18 cellular contexts compared by ENCODE assay signal in genomic region chr11:45289369-45289768, GRCh38. TPM values are rescaled to one million over a fixed set of nuclear protein-coding genes. Genes with fewer than 3 reads are reported as not detected.
DNase-seq lines count a peak whose midpoint lies in the region; ATAC-seq and TF ChIP-seq lines count a peak whose summit lies in the region.
"Had no signal": no experiment of that assay in that cellular context is flagged by ENCODE, and none has a peak within 500 bp of the region (broad histone marks: within the 10 kb centered on the region; RNA-seq: fewer than 3 reads in every experiment).

No MANE protein-coding gene starts in this region.

- POLR2A ChIA-PET in CD4-positive, alpha-beta T cell (lab: Charles Lee), result no interaction called here

- in situ Hi-C loops in ACHN (cut with HindIII; ENCODE audit: low pct_ligation_motif_present, low pct_unique_long_range_greater_than_20kb, low sequenced_read_pairs), result no loop called here

- CTCF ChIA-PET in CD4-positive, alpha-beta T cell (lab: Charles Lee), result interaction anchor here (1.1 kb wide), 1 partner anchor 179 kb away, joined by 3 read pairs; no protein-coding TSS in a partner anchor

- peak; percentile 50 for DNase-seq in ACHN
- DNase-seq in HCEC 1CT, result peak; percentile 52
- peak; percentile 61 for DNase-seq in amniotic epithelial cell (ENCODE audit: low read depth)
- DNase-seq in glomerular visceral epithelial cell (ENCODE audit: extremely low spot score), result peak; percentile 56
- no peak for DNase-seq in activated CD4-positive, CD25-positive, alpha-beta regulatory T cell treated with anti-CD3 and anti-CD28 coated beads, Interleukin-2, amount 50 U/mL, for 72 hours
- no peak for DNase-seq in CD4-positive, alpha-beta T cell
- DNase-seq in chondrocyte (ENCODE audit: low spot score), result no peak
- DNase-seq in amygdala (lab: John Stamatoyannopoulos, UW), result no peak
- DNase-seq: DND-41, H7, midbrain, NCI-H1105, PC-9, transverse colon had no signal

- H3K4me1 Mint-ChIP-seq in CD4-positive, alpha-beta T cell (ENCODE audit: low read depth), result no peaks in the 10 kb centered on the region
- H3K4me1 Mint-ChIP-seq in chondrocyte (ENCODE audit: low read depth), result peaks cover 13% of the 10 kb centered on the region

- H3K9me3 Mint-ChIP-seq in CD4-positive, alpha-beta T cell, result no peaks in the 10 kb centered on the region
- peaks cover 7% of the 10 kb centered on the region for H3K9me3 Mint-ChIP-seq in chondrocyte (ENCODE audit: low read depth)
- H3K9me3 Mint-ChIP-seq: activated T-helper 1 cell treated with anti-CD3 and anti-CD28 coated beads, Interleukin-12 subunit alpha, Interleukin-12 subunit beta, Interleukin-2, Interleukin-4 antibody, amounts not matched to agents 30 ng/mL and 10 ng/mL and 1 ng/mL, durations not matched to agents 14 hours and 24 hours and 36 hours had no signal

- H3K9me3 ChIP-seq in CD4-positive, alpha-beta T cell (ENCODE audit: control insufficient read depth, low read length), result no peaks in the 10 kb centered on the region
- H3K9me3 ChIP-seq: transverse colon had no signal

- no peak overlapping the region for H3K4me3 Mint-ChIP-seq in CD4-positive, alpha-beta T cell
- H3K4me3 Mint-ChIP-seq in chondrocyte (ENCODE audit: unreplicated experiment), result no peak overlapping the region
- H3K4me3 Mint-ChIP-seq: activated T-helper 1 cell treated with anti-CD3 and anti-CD28 coated beads, Interleukin-12 subunit alpha, Interleukin-12 subunit beta, Interleukin-2, Interleukin-4 antibody, amounts not matched to agents 30 ng/mL and 10 ng/mL and 1 ng/mL, durations not matched to agents 14 hours and 24 hours and 36 hours had no signal

- peaks cover 90% of the 10 kb centered on the region for H3K27me3 Mint-ChIP-seq in CD4-positive, alpha-beta T cell
- peaks cover 25% of the 10 kb centered on the region for H3K27me3 Mint-ChIP-seq in chondrocyte (ENCODE audit: low read depth)

- intact Hi-C loops in CD4-positive, alpha-beta T cell (cut with DNase I, micrococcal nuclease), result no loop called here

- TF ChIP-seq CTCF in CD4-positive, alpha-beta T cell (IDR thresholded peaks at IDR 0.05), result no peak
- TF ChIP-seq CTCF in chondrocyte (IDR thresholded peaks at IDR 0.05), result no peak

- no peak overlapping the region for H3K27ac Mint-ChIP-seq in CD4-positive, alpha-beta T cell
- H3K27ac Mint-ChIP-seq in chondrocyte (ENCODE audit: unreplicated experiment), result no peak overlapping the region
- H3K27ac Mint-ChIP-seq: activated T-helper 1 cell treated with anti-CD3 and anti-CD28 coated beads, Interleukin-12 subunit alpha, Interleukin-12 subunit beta, Interleukin-2, Interleukin-4 antibody, amounts not matched to agents 30 ng/mL and 10 ng/mL and 1 ng/mL, durations not matched to agents 14 hours and 24 hours and 36 hours; progenitor cell of endocrine pancreas had no signal

- no peaks in the 10 kb centered on the region for H3K36me3 Mint-ChIP-seq in CD4-positive, alpha-beta T cell (ENCODE audit: low read depth)
- H3K36me3 Mint-ChIP-seq in chondrocyte (ENCODE audit: low read depth), result peaks cover 3% of the 10 kb centered on the region

- peaks cover 76% of the 10 kb centered on the region for H3K27me3 ChIP-seq in CD4-positive, alpha-beta T cell (ENCODE audit: control insufficient read depth, insufficient read depth, low read length)

- no peak for ATAC-seq in CD4-positive, alpha-beta T cell (ENCODE audit: poor library complexity)

- H3K27ac ChIP-seq in CD4-positive, alpha-beta T cell (ENCODE audit: low read depth, low read length), result no peak overlapping the region
- H3K27ac ChIP-seq: epithelial cell of prostate, PC-9, transverse colon had no signal

RNA-seq across cellular contexts. Expression of gene SYT13, which starts 3.2 kb away (rescaled TPM):
- total RNA-seq in CD4-positive, alpha-beta T cell, result not detected
- 1.8 to 3.2 TPM (median 2.8 TPM) in 3 replicates for total RNA-seq in chondrocyte
- total RNA-seq: activated T-helper 1 cell treated with anti-CD3 and anti-CD28 coated beads, Interleukin-12 subunit alpha, Interleukin-12 subunit beta, Interleukin-2, Interleukin-4 antibody, amounts not matched to agents 30 ng/mL and 10 ng/mL and 1 ng/mL, durations not matched to agents 14 hours and 24 hours and 36 hours; PC-9; T-helper 2 cell treated with Interferon-gamma antibody and Interleukin-4, amounts not matched to agents 100 ng/mL and 5 ng/mL, for 36 hours had no signal

Comparison
In these comparisons a context has a peak if more than half of its experiments do, and no peak if none do; other contexts are left out.
1. DNase-seq: peak in ACHN (single experiment), HCEC 1CT (single experiment), amniotic epithelial cell (single experiment) and glomerular visceral epithelial cell (single experiment); none in activated CD4-positive, CD25-positive, alpha-beta regulatory T cell treated with anti-CD3 and anti-CD28 coated beads, Interleukin-2, amount 50 U/mL, for 72 hours (single experiment), CD4-positive, alpha-beta T cell (0 of 10), chondrocyte (single experiment) and amygdala (0 of 56).